Comparison of ENCODE assay signal across 18 cellular contexts in the genomic region with DNA sequence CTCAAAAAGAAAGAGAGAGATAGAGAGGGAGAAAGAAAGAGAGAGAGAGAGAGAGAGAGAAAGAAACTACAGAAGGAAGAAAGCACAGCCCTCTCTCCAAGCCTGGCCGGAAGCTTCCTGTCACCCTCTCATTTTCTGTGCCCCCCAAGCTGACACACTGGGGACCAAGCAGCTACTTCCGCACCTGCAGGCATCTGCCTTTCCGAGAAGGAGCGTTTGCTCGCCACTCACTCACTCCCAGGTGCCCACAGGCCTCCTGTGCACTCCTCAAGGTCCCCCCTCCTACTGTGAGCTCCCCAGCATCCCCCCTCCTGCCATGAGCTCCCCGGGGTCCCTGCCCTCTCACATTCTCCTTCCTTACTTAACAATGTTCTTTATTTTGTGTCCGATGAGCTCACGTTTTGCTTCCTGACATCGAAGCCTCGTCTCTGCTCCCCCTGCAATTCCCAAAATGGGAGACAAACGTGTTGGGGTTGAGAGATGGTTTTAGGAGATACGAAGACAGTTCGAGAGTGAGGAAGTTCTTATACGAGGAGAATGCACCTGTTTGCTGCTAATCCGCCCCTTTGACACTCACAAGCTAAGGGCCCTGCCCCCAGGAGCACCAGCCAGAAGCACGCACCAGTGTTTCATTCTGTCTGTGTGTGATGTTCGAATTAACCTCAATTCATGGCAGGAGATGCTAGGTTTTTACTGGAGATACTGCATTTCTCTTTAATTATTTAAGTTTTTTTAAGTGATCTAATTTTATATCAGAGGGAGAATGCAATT.
DNase-seq lines count a peak whose midpoint lies in the region; ATAC-seq and TF ChIP-seq lines count a peak whose summit lies in the region.
"Had no signal": no experiment of that assay in that cellular context is flagged by ENCODE, and none has a peak within 500 bp of the region (broad histone marks: within the 10 kb centered on the region; RNA-seq: fewer than 3 reads in every experiment).

No MANE protein-coding gene starts in this region.

- H3K27me3 ChIP-seq in right cardiac atrium (ENCODE audit: control insufficient read depth, insufficient read depth) (no peaks in the 10 kb centered on the region), right atrium auricular region (no peaks in the 10 kb centered on the region), Loucy (ENCODE audit: insufficient read depth, low read length, poor library complexity, severe bottlenecking) (no peaks in the 10 kb centered on the region)

- peaks cover 18% of the 10 kb centered on the region for H3K4me1 Mint-ChIP-seq in central memory CD8-positive, alpha-beta T cell
- peaks cover 13 to 29% of the 10 kb centered on the region in 2 donors for H3K4me1 Mint-ChIP-seq in stimulated activated naive B cell treated with anti-CD40 and anti-IgM and Interleukin-4, amounts not matched to agents 10 μg/mL and 1 μg/mL and 100 μg/mL, for 72 hours

- H3K9ac ChIP-seq in Loucy (ENCODE audit: low read depth, low read length, poor library complexity, severe bottlenecking) = no peak overlapping the region
- H3K9ac ChIP-seq: GM23248 had no signal

- no peaks in the 10 kb centered on the region for H3K9me3 Mint-ChIP-seq in central memory CD8-positive, alpha-beta T cell
- H3K9me3 Mint-ChIP-seq in stimulated activated naive B cell treated with anti-CD40 and anti-IgM and Interleukin-4, amounts not matched to agents 10 μg/mL and 1 μg/mL and 100 μg/mL, for 72 hours = no peaks in the 10 kb centered on the region

- H3K4me2 ChIP-seq in Loucy (ENCODE audit: low read depth, low read length, poor library complexity, severe bottlenecking) = no peak overlapping the region

- peak; percentile 2 to 16 (median 15) for DNase-seq in right cardiac atrium
- no peak for DNase-seq in right atrium auricular region (ENCODE audit: low spot score)
- DNase-seq in central memory CD8-positive, alpha-beta T cell (ENCODE audit: low spot score in 2 of 2) = no peak
- no peak for DNase-seq in stimulated activated naive B cell treated with anti-CD40 and anti-IgM and Interleukin-4, amounts not matched to agents 10 μg/mL and 1 μg/mL and 100 μg/mL, for 72 hours
- no peak for DNase-seq in HPDE6-E6E7 (ENCODE audit: extremely low spot score)
- no peak for DNase-seq in NCI-H2171 treated with DMSO at 0.1 percent for 48 hours (lab: John Stamatoyannopoulos, UW)
- DNase-seq in stimulated activated CD4-positive, alpha-beta T cell treated with anti-CD3 and anti-CD28 coated beads, Interleukin-2, amount 100 ng/mL, for 48 hours = no peak
- DNase-seq: DMS79 treated with DMSO at 0.1 percent for 48 hours, GM23248, KG1, NCI-H1048, NCI-H146, NCI-H2227 treated with DMSO at 0.1 percent for 48 hours, NCI-H524 had no signal

- H3K36me3 ChIP-seq in right atrium auricular region (no peaks in the 10 kb centered on the region), Loucy (ENCODE audit: insufficient read depth, low read length) (no peaks in the 10 kb centered on the region)

- H3K4me3 ChIP-seq in right cardiac atrium (ENCODE audit: low read length) = no peak overlapping the region
- H3K4me3 ChIP-seq in right atrium auricular region = no peak overlapping the region
- H3K4me3 ChIP-seq in Loucy (ENCODE audit: low read length, poor library complexity, severe bottlenecking) = no peak overlapping the region
- H3K4me3 ChIP-seq: GM12878, GM23248, SK-N-MC had no signal

- intact Hi-C loops in right cardiac atrium (cut with DNase I) = no loop called here

- no peaks in the 10 kb centered on the region for H4K20me1 ChIP-seq in Loucy (ENCODE audit: insufficient read depth, low read length, poor library complexity, severe bottlenecking)

- H3K4me1 ChIP-seq in right cardiac atrium (ENCODE audit: control insufficient read depth, insufficient read depth, low read length) = no peaks in the 10 kb centered on the region
- peaks cover 0 to 20% of the 10 kb centered on the region in 2 donors for H3K4me1 ChIP-seq in right atrium auricular region
- peaks cover 5% of the 10 kb centered on the region for H3K4me1 ChIP-seq in Loucy (ENCODE audit: insufficient read depth, low read length, poor library complexity, severe bottlenecking)

- H3K27ac ChIP-seq in right cardiac atrium (ENCODE audit: low read length) = no peak overlapping the region
- no peak overlapping the region for H3K27ac ChIP-seq in right atrium auricular region
- H3K27ac ChIP-seq: GM23248, SK-N-MC had no signal

- H3K4me3 Mint-ChIP-seq in central memory CD8-positive, alpha-beta T cell = no peak overlapping the region
- no peak overlapping the region for H3K4me3 Mint-ChIP-seq in stimulated activated naive B cell treated with anti-CD40 and anti-IgM and Interleukin-4, amounts not matched to agents 10 μg/mL and 1 μg/mL and 100 μg/mL, for 72 hours

- H3K9me2 ChIP-seq in Loucy (replicated peaks; ENCODE audit: low read depth, low read length) = no peaks in the 10 kb centered on the region

- no peak for TF ChIP-seq CTCF in right atrium auricular region (IDR thresholded peaks at IDR 0.05)
- no peak for TF ChIP-seq CTCF in Loucy (conservative IDR thresholded peaks at IDR 0.05; ENCODE audit: low read length)

- ATAC-seq in right cardiac atrium = no peak
- ATAC-seq in central memory CD8-positive, alpha-beta T cell (replicated peaks; ENCODE audit: extremely low read depth, poor library complexity, severe bottlenecking) = no peak
- no peak for ATAC-seq in stimulated activated naive B cell treated with anti-CD40 and anti-IgM and Interleukin-4, amounts not matched to agents 10 μg/mL and 1 μg/mL and 100 μg/mL, for 72 hours (replicated peaks)
- ATAC-seq: GM12878, Panc1 had no signal

- peak overlapping the region; percentile 69 for H3K27ac Mint-ChIP-seq in central memory CD8-positive, alpha-beta T cell (ENCODE audit: low read depth)
- H3K27ac Mint-ChIP-seq in stimulated activated naive B cell treated with anti-CD40 and anti-IgM and Interleukin-4, amounts not matched to agents 10 μg/mL and 1 μg/mL and 100 μg/mL, for 72 hours = peak overlapping the region; percentile 68

- H3F3A ChIP-seq in Loucy (ENCODE audit: low read depth) = no peaks in the 10 kb centered on the region

- no peaks in the 10 kb centered on the region for H3K79me2 ChIP-seq in Loucy (ENCODE audit: insufficient read depth, low read length)

- no peaks in the 10 kb centered on the region for H3K36me3 Mint-ChIP-seq in central memory CD8-positive, alpha-beta T cell (ENCODE audit: insufficient read depth)
- H3K36me3 Mint-ChIP-seq in stimulated activated naive B cell treated with anti-CD40 and anti-IgM and Interleukin-4, amounts not matched to agents 10 μg/mL and 1 μg/mL and 100 μg/mL, for 72 hours = no peaks in the 10 kb centered on the region

- H3K27me3 Mint-ChIP-seq in central memory CD8-positive, alpha-beta T cell = peaks cover 15% of the 10 kb centered on the region
- H3K27me3 Mint-ChIP-seq in stimulated activated naive B cell treated with anti-CD40 and anti-IgM and Interleukin-4, amounts not matched to agents 10 μg/mL and 1 μg/mL and 100 μg/mL, for 72 hours = peaks cover 35 to 43% of the 10 kb centered on the region in 2 donors

- 71% methylated on average over 17 of the region's 17 CpGs for WGBS in right cardiac atrium

- peak overlapping the region; percentile 27; the same call in 1 of the 2 replicates for H2AFZ ChIP-seq in Loucy (ENCODE audit: low read length)
- H2AFZ ChIP-seq: GM23248 had no signal

- H3K9me3 ChIP-seq in right cardiac atrium (ENCODE audit: control insufficient read depth, low read length) (no peaks in the 10 kb centered on the region), right atrium auricular region (no peaks in the 10 kb centered on the region), Loucy (ENCODE audit: insufficient read depth, low read depth, low read length) (no peaks in the 10 kb centered on the region; the same call in 1 of the 2 replicates)

Comparison
In these comparisons a context has a peak if more than half of its experiments do, and no peak if none do; other contexts are left out.
1. DNase-seq: peak in right cardiac atrium (3 of 3); none in right atrium auricular region (single experiment), central memory CD8-positive, alpha-beta T cell (0 of 2), stimulated activated naive B cell treated with anti-CD40 and anti-IgM and Interleukin-4, amounts not matched to agents 10 μg/mL and 1 μg/mL and 100 μg/mL, for 72 hours (single experiment), HPDE6-E6E7 (single experiment), NCI-H2171 treated with DMSO at 0.1 percent for 48 hours (single experiment) and stimulated activated CD4-positive, alpha-beta T cell treated with anti-CD3 and anti-CD28 coated beads, Interleukin-2, amount 100 ng/mL, for 48 hours (0 of 2).